Comparison of ENCODE assay signal across 1 cellular context in the genomic region with DNA sequence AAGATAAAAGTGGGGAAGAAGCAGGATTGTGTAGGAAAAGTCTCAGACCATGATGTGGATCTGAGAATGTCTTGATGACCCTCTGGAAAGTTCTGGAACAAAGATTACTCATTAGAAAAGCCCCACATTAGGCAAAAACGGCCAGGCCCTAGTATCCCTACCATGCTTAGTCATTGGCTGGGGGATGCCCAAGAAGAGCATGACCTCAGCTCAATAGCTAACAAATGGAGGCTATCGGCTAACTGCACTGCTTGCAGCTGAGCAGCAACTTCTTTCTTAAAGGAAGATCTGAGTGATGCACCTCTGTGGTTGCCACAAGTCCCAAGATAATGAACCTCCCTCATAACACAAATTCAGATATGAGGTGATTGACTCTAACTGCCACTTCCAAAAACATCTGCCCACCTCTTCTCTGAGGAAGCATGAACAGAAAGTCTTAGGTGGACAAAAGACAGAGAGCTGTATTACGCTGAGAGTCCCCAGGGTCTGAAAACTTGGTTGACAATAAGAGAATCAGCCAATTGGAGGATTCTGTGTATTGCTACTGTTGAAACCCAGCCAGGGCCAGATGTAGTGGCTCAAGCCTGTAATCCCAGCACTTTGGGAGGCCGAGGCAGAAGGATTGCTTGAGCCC.
TF ChIP-seq lines count a peak whose summit lies in the region.

No MANE protein-coding gene starts in this region.

TF ChIP-seq in K562, 482 proteins besides CTCF, POLR2A, EP300 and RAD21 (continued from another document):
- TF ChIP-seq, protein P1, sequence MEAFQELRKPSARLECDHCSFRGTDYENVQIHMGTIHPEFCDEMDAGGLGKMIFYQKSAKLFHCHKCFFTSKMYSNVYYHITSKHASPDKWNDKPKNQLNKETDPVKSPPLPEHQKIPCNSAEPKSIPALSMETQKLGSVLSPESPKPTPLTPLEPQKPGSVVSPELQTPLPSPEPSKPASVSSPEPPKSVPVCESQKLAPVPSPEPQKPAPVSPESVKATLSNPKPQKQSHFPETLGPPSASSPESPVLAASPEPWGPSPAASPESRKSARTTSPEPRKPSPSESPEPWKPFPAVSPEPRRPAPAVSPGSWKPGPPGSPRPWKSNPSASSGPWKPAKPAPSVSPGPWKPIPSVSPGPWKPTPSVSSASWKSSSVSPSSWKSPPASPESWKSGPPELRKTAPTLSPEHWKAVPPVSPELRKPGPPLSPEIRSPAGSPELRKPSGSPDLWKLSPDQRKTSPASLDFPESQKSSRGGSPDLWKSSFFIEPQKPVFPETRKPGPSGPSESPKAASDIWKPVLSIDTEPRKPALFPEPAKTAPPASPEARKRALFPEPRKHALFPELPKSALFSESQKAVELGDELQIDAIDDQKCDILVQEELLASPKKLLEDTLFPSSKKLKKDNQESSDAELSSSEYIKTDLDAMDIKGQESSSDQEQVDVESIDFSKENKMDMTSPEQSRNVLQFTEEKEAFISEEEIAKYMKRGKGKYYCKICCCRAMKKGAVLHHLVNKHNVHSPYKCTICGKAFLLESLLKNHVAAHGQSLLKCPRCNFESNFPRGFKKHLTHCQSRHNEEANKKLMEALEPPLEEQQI (IDR thresholded peaks at IDR 0.05): peak; percentile 42; the same call in 1 of the 2 replicates
- TF ChIP-seq POU5F1 (IDR thresholded peaks at IDR 0.05; ENCODE audit: borderline replicate concordance, low read depth, low read length, partially characterized antibody) (no peak), ILK (tag; IDR thresholded peaks at IDR 0.05; ENCODE audit: borderline replicate concordance, low read depth) (no peak), PYGO2 (tag; IDR thresholded peaks at IDR 0.05) (no peak), HDAC3 (IDR thresholded peaks at IDR 0.05; ENCODE audit: borderline replicate concordance, partially characterized antibody) (peak; percentile 18), CBX3 (IDR thresholded peaks at IDR 0.05; ENCODE audit: borderline replicate concordance in 1 of 2, low read length in 2 of 2) (0 out of 3 replicates have a peak, but pooled peaks of 1 of the 2 experiments have one; percentile 22), HDAC6 (IDR thresholded peaks at IDR 0.05; ENCODE audit: low read depth, low read length) (no peak), BCOR (IDR thresholded peaks at IDR 0.05) (no peak)
- TF ChIP-seq, protein P2, sequence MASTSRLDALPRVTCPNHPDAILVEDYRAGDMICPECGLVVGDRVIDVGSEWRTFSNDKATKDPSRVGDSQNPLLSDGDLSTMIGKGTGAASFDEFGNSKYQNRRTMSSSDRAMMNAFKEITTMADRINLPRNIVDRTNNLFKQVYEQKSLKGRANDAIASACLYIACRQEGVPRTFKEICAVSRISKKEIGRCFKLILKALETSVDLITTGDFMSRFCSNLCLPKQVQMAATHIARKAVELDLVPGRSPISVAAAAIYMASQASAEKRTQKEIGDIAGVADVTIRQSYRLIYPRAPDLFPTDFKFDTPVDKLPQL (IDR thresholded peaks at IDR 0.05; ENCODE audit: extremely low read depth, insufficient read length): no peak
- TF ChIP-seq, protein P3, sequence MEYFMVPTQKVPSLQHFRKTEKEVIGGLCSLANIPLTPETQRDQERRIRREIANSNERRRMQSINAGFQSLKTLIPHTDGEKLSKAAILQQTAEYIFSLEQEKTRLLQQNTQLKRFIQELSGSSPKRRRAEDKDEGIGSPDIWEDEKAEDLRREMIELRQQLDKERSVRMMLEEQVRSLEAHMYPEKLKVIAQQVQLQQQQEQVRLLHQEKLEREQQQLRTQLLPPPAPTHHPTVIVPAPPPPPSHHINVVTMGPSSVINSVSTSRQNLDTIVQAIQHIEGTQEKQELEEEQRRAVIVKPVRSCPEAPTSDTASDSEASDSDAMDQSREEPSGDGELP (CRISPR knock-in tag; IDR thresholded peaks at IDR 0.05; ENCODE audit: borderline replicate concordance): peak; percentile 26; the same call in 1 of the 2 replicates
- TF ChIP-seq, protein P4, sequence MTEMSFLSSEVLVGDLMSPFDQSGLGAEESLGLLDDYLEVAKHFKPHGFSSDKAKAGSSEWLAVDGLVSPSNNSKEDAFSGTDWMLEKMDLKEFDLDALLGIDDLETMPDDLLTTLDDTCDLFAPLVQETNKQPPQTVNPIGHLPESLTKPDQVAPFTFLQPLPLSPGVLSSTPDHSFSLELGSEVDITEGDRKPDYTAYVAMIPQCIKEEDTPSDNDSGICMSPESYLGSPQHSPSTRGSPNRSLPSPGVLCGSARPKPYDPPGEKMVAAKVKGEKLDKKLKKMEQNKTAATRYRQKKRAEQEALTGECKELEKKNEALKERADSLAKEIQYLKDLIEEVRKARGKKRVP (CRISPR knock-in tag; IDR thresholded peaks at IDR 0.05): no peak
TF ChIP-seq in K562: peak in this region for 41.
